ENCODE assay signal across 1 cellular context in genomic region chr19:44051654-44052402, GRCh38.
TF ChIP-seq lines count a peak whose summit lies in the region.

Gene ZNF223 (plus strand): TSS chr19:44052036. CDS start chr19:44055177, 3,141 bp downstream.

TF ChIP-seq in HepG2, 621 proteins besides CTCF, POLR2A, EP300 and RAD21 (continued from another document and continues in another):
- TF ChIP-seq, protein P1, sequence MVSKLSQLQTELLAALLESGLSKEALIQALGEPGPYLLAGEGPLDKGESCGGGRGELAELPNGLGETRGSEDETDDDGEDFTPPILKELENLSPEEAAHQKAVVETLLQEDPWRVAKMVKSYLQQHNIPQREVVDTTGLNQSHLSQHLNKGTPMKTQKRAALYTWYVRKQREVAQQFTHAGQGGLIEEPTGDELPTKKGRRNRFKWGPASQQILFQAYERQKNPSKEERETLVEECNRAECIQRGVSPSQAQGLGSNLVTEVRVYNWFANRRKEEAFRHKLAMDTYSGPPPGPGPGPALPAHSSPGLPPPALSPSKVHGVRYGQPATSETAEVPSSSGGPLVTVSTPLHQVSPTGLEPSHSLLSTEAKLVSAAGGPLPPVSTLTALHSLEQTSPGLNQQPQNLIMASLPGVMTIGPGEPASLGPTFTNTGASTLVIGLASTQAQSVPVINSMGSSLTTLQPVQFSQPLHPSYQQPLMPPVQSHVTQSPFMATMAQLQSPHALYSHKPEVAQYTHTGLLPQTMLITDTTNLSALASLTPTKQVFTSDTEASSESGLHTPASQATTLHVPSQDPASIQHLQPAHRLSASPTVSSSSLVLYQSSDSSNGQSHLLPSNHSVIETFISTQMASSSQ (IDR thresholded peaks at IDR 0.05; ENCODE audit: low read depth) = no peak
- TF ChIP-seq, protein P1 (CRISPR knock-in tag; IDR thresholded peaks at IDR 0.05; ENCODE audit: borderline replicate concordance) = no peak; the same call in 1 of the 2 replicates
- TF ChIP-seq, protein P2, sequence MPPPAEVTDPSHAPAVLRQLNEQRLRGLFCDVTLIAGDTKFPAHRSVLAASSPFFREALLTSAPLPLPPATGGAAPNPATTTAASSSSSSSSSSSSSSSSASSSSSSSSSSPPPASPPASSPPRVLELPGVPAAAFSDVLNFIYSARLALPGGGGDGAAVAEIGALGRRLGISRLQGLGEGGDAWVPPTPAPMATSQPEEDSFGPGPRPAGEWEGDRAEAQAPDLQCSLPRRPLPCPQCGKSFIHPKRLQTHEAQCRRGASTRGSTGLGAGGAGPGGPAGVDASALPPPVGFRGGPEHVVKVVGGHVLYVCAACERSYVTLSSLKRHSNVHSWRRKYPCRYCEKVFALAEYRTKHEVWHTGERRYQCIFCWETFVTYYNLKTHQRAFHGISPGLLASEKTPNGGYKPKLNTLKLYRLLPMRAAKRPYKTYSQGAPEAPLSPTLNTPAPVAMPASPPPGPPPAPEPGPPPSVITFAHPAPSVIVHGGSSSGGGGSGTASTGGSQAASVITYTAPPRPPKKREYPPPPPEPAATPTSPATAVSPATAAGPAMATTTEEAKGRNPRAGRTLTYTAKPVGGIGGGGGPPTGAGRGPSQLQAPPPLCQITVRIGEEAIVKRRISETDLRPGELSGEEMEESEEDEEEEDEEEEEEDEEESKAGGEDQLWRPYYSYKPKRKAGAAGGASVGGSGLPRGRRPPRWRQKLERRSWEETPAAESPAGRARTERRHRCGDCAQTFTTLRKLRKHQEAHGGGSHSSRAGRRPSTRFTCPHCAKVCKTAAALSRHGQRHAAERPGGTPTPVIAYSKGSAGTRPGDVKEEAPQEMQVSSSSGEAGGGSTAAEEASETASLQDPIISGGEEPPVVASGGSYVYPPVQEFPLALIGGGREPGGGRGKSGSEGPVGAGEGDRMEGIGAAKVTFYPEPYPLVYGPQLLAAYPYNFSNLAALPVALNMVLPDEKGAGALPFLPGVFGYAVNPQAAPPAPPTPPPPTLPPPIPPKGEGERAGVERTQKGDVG (CRISPR knock-in tag; IDR thresholded peaks at IDR 0.05; ENCODE audit: borderline replicate concordance) = peak; percentile 23; the same call in 1 of the 2 replicates
- TF ChIP-seq, protein P3, sequence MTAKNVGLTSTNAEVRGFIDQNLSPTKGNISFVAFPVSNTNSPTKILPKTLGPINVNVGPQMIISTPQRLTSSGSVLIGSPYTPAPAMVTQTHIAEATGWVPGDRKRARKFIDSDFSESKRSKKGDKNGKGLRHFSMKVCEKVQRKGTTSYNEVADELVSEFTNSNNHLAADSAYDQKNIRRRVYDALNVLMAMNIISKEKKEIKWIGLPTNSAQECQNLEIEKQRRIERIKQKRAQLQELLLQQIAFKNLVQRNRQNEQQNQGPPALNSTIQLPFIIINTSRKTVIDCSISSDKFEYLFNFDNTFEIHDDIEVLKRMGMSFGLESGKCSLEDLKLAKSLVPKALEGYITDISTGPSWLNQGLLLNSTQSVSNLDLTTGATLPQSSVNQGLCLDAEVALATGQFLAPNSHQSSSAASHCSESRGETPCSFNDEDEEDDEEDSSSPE (CRISPR knock-in tag; IDR thresholded peaks at IDR 0.05) = no peak
- TF ChIP-seq FOXC1 (CRISPR knock-in tag; IDR thresholded peaks at IDR 0.05; ENCODE audit: borderline replicate concordance) = peak; percentile 58; the same call in 1 of the 2 replicates
- peak; percentile 60; the same call in 1 of the 2 replicates for TF ChIP-seq ZNF605 (CRISPR knock-in tag; IDR thresholded peaks at IDR 0.05)
- TF ChIP-seq, protein P4, sequence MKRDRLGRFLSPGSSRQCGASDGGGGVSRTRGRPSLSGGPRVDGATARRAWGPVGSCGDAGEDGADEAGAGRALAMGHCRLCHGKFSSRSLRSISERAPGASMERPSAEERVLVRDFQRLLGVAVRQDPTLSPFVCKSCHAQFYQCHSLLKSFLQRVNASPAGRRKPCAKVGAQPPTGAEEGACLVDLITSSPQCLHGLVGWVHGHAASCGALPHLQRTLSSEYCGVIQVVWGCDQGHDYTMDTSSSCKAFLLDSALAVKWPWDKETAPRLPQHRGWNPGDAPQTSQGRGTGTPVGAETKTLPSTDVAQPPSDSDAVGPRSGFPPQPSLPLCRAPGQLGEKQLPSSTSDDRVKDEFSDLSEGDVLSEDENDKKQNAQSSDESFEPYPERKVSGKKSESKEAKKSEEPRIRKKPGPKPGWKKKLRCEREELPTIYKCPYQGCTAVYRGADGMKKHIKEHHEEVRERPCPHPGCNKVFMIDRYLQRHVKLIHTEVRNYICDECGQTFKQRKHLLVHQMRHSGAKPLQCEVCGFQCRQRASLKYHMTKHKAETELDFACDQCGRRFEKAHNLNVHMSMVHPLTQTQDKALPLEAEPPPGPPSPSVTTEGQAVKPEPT (CRISPR knock-in tag; IDR thresholded peaks at IDR 0.05; ENCODE audit: low read depth) = no peak
- TF ChIP-seq HNF1B (CRISPR knock-in tag; IDR thresholded peaks at IDR 0.05) = peak; percentile 60
- no peak for TF ChIP-seq RFXANK (CRISPR knock-in tag; IDR thresholded peaks at IDR 0.05)
- no peak for TF ChIP-seq ATM (IDR thresholded peaks at IDR 0.05; ENCODE audit: borderline replicate concordance)
- peak; percentile 32; the same call in 1 of the 2 replicates for TF ChIP-seq PRDM10 (CRISPR knock-in tag; IDR thresholded peaks at IDR 0.05; ENCODE audit: low read depth)
- TF ChIP-seq CCAR2 (optimal IDR thresholded peaks at IDR 0.05; ENCODE audit: low read depth, low read length) = no peak
- peak; percentile 87 for TF ChIP-seq PHF20 (CRISPR knock-in tag; IDR thresholded peaks at IDR 0.05)
- peak; percentile 46; the same call in 1 of the 2 replicates for TF ChIP-seq SP2 (CRISPR knock-in tag; IDR thresholded peaks at IDR 0.05)
- peak; percentile 28 for TF ChIP-seq YY1 (IDR thresholded peaks at IDR 0.05; ENCODE audit: insufficient read depth, insufficient replicate concordance, low read depth, low read length)
- TF ChIP-seq SUZ12 (IDR thresholded peaks at IDR 0.05; ENCODE audit: low read depth, low read length) = peak; percentile 76
- peak; percentile 91; the same call in 1 of the 2 replicates for TF ChIP-seq SIN3A (IDR thresholded peaks at IDR 0.05; ENCODE audit: borderline replicate concordance, low read depth, low read length)
- 0 out of 2 replicates have a peak, but pooled peaks have one; percentile 44 for TF ChIP-seq ZNF780A (CRISPR knock-in tag; IDR thresholded peaks at IDR 0.05)
- TF ChIP-seq TEAD3 (CRISPR knock-in tag; optimal IDR thresholded peaks at IDR 0.05; ENCODE audit: borderline replicate concordance) = peak; percentile 72
- peak; percentile 75 for TF ChIP-seq GABPA (IDR thresholded peaks at IDR 0.05; ENCODE audit: low read depth, low read length)
- TF ChIP-seq GABPA (CRISPR knock-in tag; IDR thresholded peaks at IDR 0.05; ENCODE audit: low read depth) = peak; percentile 96
- TF ChIP-seq, protein P5, sequence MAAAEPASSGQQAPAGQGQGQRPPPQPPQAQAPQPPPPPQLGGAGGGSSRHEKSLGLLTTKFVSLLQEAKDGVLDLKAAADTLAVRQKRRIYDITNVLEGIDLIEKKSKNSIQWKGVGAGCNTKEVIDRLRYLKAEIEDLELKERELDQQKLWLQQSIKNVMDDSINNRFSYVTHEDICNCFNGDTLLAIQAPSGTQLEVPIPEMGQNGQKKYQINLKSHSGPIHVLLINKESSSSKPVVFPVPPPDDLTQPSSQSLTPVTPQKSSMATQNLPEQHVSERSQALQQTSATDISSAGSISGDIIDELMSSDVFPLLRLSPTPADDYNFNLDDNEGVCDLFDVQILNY (CRISPR knock-in tag; conservative IDR thresholded peaks at IDR 0.05) = no peak
- no peak for TF ChIP-seq RORA (CRISPR knock-in tag; IDR thresholded peaks at IDR 0.05)
- TF ChIP-seq AGO1 (IDR thresholded peaks at IDR 0.05; ENCODE audit: low read depth, low read length, poor library complexity, severe bottlenecking) = no peak
- TF ChIP-seq ZUFSP (CRISPR knock-in tag; IDR thresholded peaks at IDR 0.05; ENCODE audit: borderline replicate concordance) = no peak
- 0 out of 2 replicates have a peak, but pooled peaks have one; percentile 14 for TF ChIP-seq RBFOX2 (IDR thresholded peaks at IDR 0.05; ENCODE audit: low read depth, low read length)
- no peak; the same call in 1 of the 2 replicates for TF ChIP-seq ZNF350 (CRISPR knock-in tag; IDR thresholded peaks at IDR 0.05; ENCODE audit: borderline replicate concordance, low read depth)
- 0 out of 2 replicates have a peak, but pooled peaks have one; percentile 45 for TF ChIP-seq ARID5B (CRISPR knock-in tag; IDR thresholded peaks at IDR 0.05)
- no peak for TF ChIP-seq KDM6A (CRISPR knock-in tag; IDR thresholded peaks at IDR 0.05; ENCODE audit: low read depth)
- TF ChIP-seq JDP2 (CRISPR knock-in tag; IDR thresholded peaks at IDR 0.05; ENCODE audit: borderline replicate concordance) = no peak
- TF ChIP-seq MAFK (conservative IDR thresholded peaks at IDR 0.05 in 1 of 2, IDR thresholded peaks at IDR 0.05 in 1 of 2; ENCODE audit: low read length in 2 of 2) = 0 out of 4 replicates have a peak, but pooled peaks of 1 of the 2 experiments have one; percentile 0
